Comparison of ENCODE assay signal across 24 cellular contexts in genomic region chr9:124813041-124813440, GRCh38. TPM values are rescaled to one million over a fixed set of nuclear protein-coding genes. Genes with fewer than 3 reads are reported as not detected.
A peak's percentile ranks its signal among the peaks of the same experiment; 100 is the strongest.
DNase-seq lines count a peak whose midpoint lies in the region; ATAC-seq, FAIRE-seq and TF ChIP-seq lines count a peak whose summit lies in the region.
"Had no signal": no experiment of that assay in that cellular context is flagged by ENCODE, and none has a peak within 500 bp of the region (broad histone marks: within the 10 kb centered on the region; RNA-seq: fewer than 3 reads in every experiment).

No MANE protein-coding gene starts in this region.

- FAIRE-seq in RCC 7860 (lab: Jason Lieb, UNC): no peak
- FAIRE-seq: urothelium cell line had no signal

- H3K4me3 ChIP-seq in AG04450 (ENCODE audit: low read depth, low read length): no peak overlapping the region
- H3K4me3 ChIP-seq: HAP-1, stomach had no signal

- POLR2A ChIA-PET in AG04450 (lab: Yijun Ruan, JAX): interaction anchor here (3.4 kb wide), 1 partner anchor 33 kb away, joined by 27 read pairs; no protein-coding TSS in a partner anchor

- H3K27me3 ChIP-seq in AG04450 (ENCODE audit: control insufficient read depth, insufficient read depth, low read length): no peaks in the 10 kb centered on the region
- H3K27me3 ChIP-seq: stomach had no signal

- H3K4me1 Mint-ChIP-seq in chondrocyte (ENCODE audit: low read depth): peaks cover 51% of the 10 kb centered on the region
- H3K4me1 Mint-ChIP-seq in nephron: peaks cover 45% of the 10 kb centered on the region
- H3K4me1 Mint-ChIP-seq in activated CD8-positive, alpha-beta memory T cell treated with anti-CD3 and anti-CD28 coated beads, Interleukin-2, amount 10 ng/mL, durations not matched to agents 7 days and 5 days: peaks cover 6% of the 10 kb centered on the region
- H3K4me1 Mint-ChIP-seq: CD4-positive, alpha-beta memory T cell had no signal

- H3K9me3 Mint-ChIP-seq in chondrocyte (ENCODE audit: low read depth) (no peaks in the 10 kb centered on the region), nephron (no peaks in the 10 kb centered on the region)
- H3K9me3 Mint-ChIP-seq in activated CD8-positive, alpha-beta memory T cell treated with anti-CD3 and anti-CD28 coated beads, Interleukin-2, amount 10 ng/mL, durations not matched to agents 7 days and 5 days (ENCODE audit: low read depth): no peaks in the 10 kb centered on the region
- H3K9me3 Mint-ChIP-seq: activated naive CD4-positive, alpha-beta T cell treated with anti-CD3 and anti-CD28 coated beads for 36 hours; CD4-positive, alpha-beta memory T cell had no signal

- TF ChIP-seq CTCF in AG04450 (IDR thresholded peaks at IDR 0.05; ENCODE audit: low read depth, low read length) (no peak), chondrocyte (IDR thresholded peaks at IDR 0.05) (no peak), nephron (IDR thresholded peaks at IDR 0.05; ENCODE audit: unreplicated experiment in 3 of 3) (no peak)

- peaks cover 9% of the 10 kb centered on the region; the same call in 1 of the 2 replicates for H3K9me3 ChIP-seq in AG04450 (ENCODE audit: control insufficient read depth, insufficient read depth, low read length)
- H3K9me3 ChIP-seq: HAP-1, stomach had no signal

- H3K27me3 Mint-ChIP-seq in chondrocyte (ENCODE audit: low read depth) (no peaks in the 10 kb centered on the region), nephron (ENCODE audit: low read depth) (peaks cover 3% of the 10 kb centered on the region)
- peaks cover 7% of the 10 kb centered on the region for H3K27me3 Mint-ChIP-seq in activated CD8-positive, alpha-beta memory T cell treated with anti-CD3 and anti-CD28 coated beads, Interleukin-2, amount 10 ng/mL, durations not matched to agents 7 days and 5 days

- peak overlapping the region; percentile 2 for H3K4me3 Mint-ChIP-seq in chondrocyte (ENCODE audit: unreplicated experiment)
- no peak overlapping the region for H3K4me3 Mint-ChIP-seq in nephron
- no peak overlapping the region for H3K4me3 Mint-ChIP-seq in activated CD8-positive, alpha-beta memory T cell treated with anti-CD3 and anti-CD28 coated beads, Interleukin-2, amount 10 ng/mL, durations not matched to agents 7 days and 5 days
- H3K4me3 Mint-ChIP-seq: activated naive CD4-positive, alpha-beta T cell treated with anti-CD3 and anti-CD28 coated beads for 36 hours; CD4-positive, alpha-beta memory T cell had no signal

- DNase-seq in AG04450 (ENCODE audit: low read depth, low spot score) (no peak), NCI-H2171 (lab: John Stamatoyannopoulos, UW) (peak; percentile 14), chondrocyte (ENCODE audit: low spot score) (no peak), RCC 7860 (ENCODE audit: low spot score) (no peak), KG1 (lab: John Stamatoyannopoulos, UW) (no peak)
- DNase-seq in activated CD8-positive, alpha-beta memory T cell treated with anti-CD3 and anti-CD28 coated beads, Interleukin-2, amount 10 ng/mL, durations not matched to agents 7 days and 5 days: no peak
- DNase-seq: activated naive CD4-positive, alpha-beta T cell treated with anti-CD3 and anti-CD28 coated beads for 36 hours; activated T-cell treated with anti-CD3 and anti-CD28 coated beads for 4 hours; CD4-positive, alpha-beta memory T cell; DMS79 treated with DMSO at 0.1 percent for 48 hours; head of caudate nucleus; NCI-H1694 treated with DMSO at 0.1 percent for 48 hours; retina; stomach had no signal

- CTCF ChIA-PET in AG04450 (lab: Charles Lee): interaction anchor here (0.7 to 3.0 kb wide), 7 partner anchors 27 to 81 kb away, joined by 3 to 16 read pairs (median 7); partner anchors contain the start of genes NR6A1, OLFML2A and WDR38
- CTCF ChIA-PET in activated CD8-positive, alpha-beta memory T cell treated with anti-CD3 and anti-CD28 coated beads, Interleukin-2, amount 10 ng/mL, durations not matched to agents 7 days and 5 days (lab: Charles Lee): interaction anchor here (1.2 kb wide), 1 partner anchor 34 kb away, joined by 3 read pairs; no protein-coding TSS in a partner anchor

- no peak for ATAC-seq in activated CD8-positive, alpha-beta memory T cell treated with anti-CD3 and anti-CD28 coated beads, Interleukin-2, amount 10 ng/mL, durations not matched to agents 7 days and 5 days
- no peak for ATAC-seq in HG02678 (IDR thresholded peaks at IDR 0.05; ENCODE audit: unreplicated experiment)

- H3K27ac Mint-ChIP-seq in chondrocyte (ENCODE audit: unreplicated experiment) (peak overlapping the region; percentile 98), nephron (peak overlapping the region in 2 of 3 experiments; percentile 84 to 85)
- H3K27ac Mint-ChIP-seq in activated CD8-positive, alpha-beta memory T cell treated with anti-CD3 and anti-CD28 coated beads, Interleukin-2, amount 10 ng/mL, durations not matched to agents 7 days and 5 days: no peak overlapping the region
- H3K27ac Mint-ChIP-seq: activated naive CD4-positive, alpha-beta T cell treated with anti-CD3 and anti-CD28 coated beads for 36 hours; CD4-positive, alpha-beta memory T cell had no signal

- H3K27ac ChIP-seq in AG04450 (ENCODE audit: low read depth, low read length): peak overlapping the region; percentile 98

- H3K36me3 Mint-ChIP-seq in chondrocyte (ENCODE audit: low read depth) (peaks cover 5% of the 10 kb centered on the region), nephron (ENCODE audit: low read depth) (no peaks in the 10 kb centered on the region)
- no peaks in the 10 kb centered on the region for H3K36me3 Mint-ChIP-seq in activated CD8-positive, alpha-beta memory T cell treated with anti-CD3 and anti-CD28 coated beads, Interleukin-2, amount 10 ng/mL, durations not matched to agents 7 days and 5 days
- H3K36me3 Mint-ChIP-seq: CD4-positive, alpha-beta memory T cell had no signal

RNA-seq across cellular contexts. Expression of gene OLFML2A, which starts 36.1 kb away (rescaled TPM):
- polyA plus RNA-seq in AG04450 (2011; rRNA removed): 22.3 and 34.4 TPM in 2 replicates
- polyA minus RNA-seq in AG04450 (2011; rRNA and poly(A)+ RNA removed): 14.6 and 17.9 TPM in 2 replicates
- total RNA-seq in chondrocyte: 112 to 475 TPM (median 469 TPM) in 3 replicates
- total RNA-seq in activated CD8-positive, alpha-beta memory T cell treated with anti-CD3 and anti-CD28 coated beads, Interleukin-2, amount 10 ng/mL, durations not matched to agents 7 days and 5 days: not detected
- total RNA-seq: activated naive CD4-positive, alpha-beta T cell treated with anti-CD3 and anti-CD28 coated beads for 36 hours; CD4-positive, alpha-beta memory T cell; HT-29 had no signal
- polyA plus RNA-seq: CD4-positive, alpha-beta memory T cell had no signal

RNA-seq across cellular contexts. Expression of gene WDR38, which starts 40.2 kb away (rescaled TPM):
- not detected in 2 replicates for polyA plus RNA-seq in AG04450 (2011; rRNA removed)
- polyA minus RNA-seq in AG04450 (2011; rRNA and poly(A)+ RNA removed): not detected in 2 replicates
- total RNA-seq in chondrocyte: not detected in 3 replicates
- not detected for total RNA-seq in activated CD8-positive, alpha-beta memory T cell treated with anti-CD3 and anti-CD28 coated beads, Interleukin-2, amount 10 ng/mL, durations not matched to agents 7 days and 5 days
- total RNA-seq: activated naive CD4-positive, alpha-beta T cell treated with anti-CD3 and anti-CD28 coated beads for 36 hours; CD4-positive, alpha-beta memory T cell; dermis microvascular lymphatic vessel endothelial cell; esophagus mucosa; HT-29; lung microvascular endothelial cell; M059J; stomach had no signal
- polyA plus RNA-seq: CD4-positive, alpha-beta memory T cell; neural cell; stomach had no signal

RNA-seq across cellular contexts. Expression of gene NR6A1, which starts 41.9 kb away (rescaled TPM):
- polyA plus RNA-seq in AG04450 (2011; rRNA removed): 0.10 and 0.12 TPM in 2 replicates
- 0.30 and 0.87 TPM in 2 replicates for polyA minus RNA-seq in AG04450 (2011; rRNA and poly(A)+ RNA removed)
- 0.39 to 0.77 TPM (median 0.56 TPM) in 3 replicates for total RNA-seq in chondrocyte
- total RNA-seq in activated CD8-positive, alpha-beta memory T cell treated with anti-CD3 and anti-CD28 coated beads, Interleukin-2, amount 10 ng/mL, durations not matched to agents 7 days and 5 days: 1 to 10 TPM in 1 of 2 experiments, under 1 TPM in 1; 0.44 to 1.2 TPM
- polyA plus RNA-seq: CD4-positive, alpha-beta memory T cell had no signal

RNA-seq across cellular contexts. Expression of gene RPL35, which starts 48.7 kb away (rescaled TPM):
- polyA plus RNA-seq in AG04450 (2011; rRNA removed): 1,392 and 2,283 TPM in 2 replicates
- 210 and 338 TPM in 2 replicates for polyA minus RNA-seq in AG04450 (2011; rRNA and poly(A)+ RNA removed)
- 706 to 837 TPM (median 731 TPM) in 3 replicates for total RNA-seq in chondrocyte
- total RNA-seq in activated CD8-positive, alpha-beta memory T cell treated with anti-CD3 and anti-CD28 coated beads, Interleukin-2, amount 10 ng/mL, durations not matched to agents 7 days and 5 days: 1,000 to 10,000 TPM; 1,421 to 1,557 TPM

RNA-seq across cellular contexts. Expression of gene ARPC5L, which starts 48.9 kb away (rescaled TPM):
- 45.8 and 62.0 TPM in 2 replicates for polyA plus RNA-seq in AG04450 (2011; rRNA removed)
- 17.5 and 18.3 TPM in 2 replicates for polyA minus RNA-seq in AG04450 (2011; rRNA and poly(A)+ RNA removed)
- 30.1 to 36.0 TPM (median 35.1 TPM) in 3 replicates for total RNA-seq in chondrocyte
- 10 to 100 TPM; 79.1 to 90.6 TPM for total RNA-seq in activated CD8-positive, alpha-beta memory T cell treated with anti-CD3 and anti-CD28 coated beads, Interleukin-2, amount 10 ng/mL, durations not matched to agents 7 days and 5 days

Comparison
In these comparisons a context has a peak if more than half of its experiments do, and no peak if none do; other contexts are left out.
1. RNA of gene OLFML2A, which starts 36.1 kb away (total RNA-seq): 112 to 475 TPM in chondrocyte; not detected in activated CD8-positive, alpha-beta memory T cell treated with anti-CD3 and anti-CD28 coated beads, Interleukin-2, amount 10 ng/mL, durations not matched to agents 7 days and 5 days; every median in the first group is over 100 times any median in the second.